ENCODE assay signal across 12 cellular contexts in the genomic region with DNA sequence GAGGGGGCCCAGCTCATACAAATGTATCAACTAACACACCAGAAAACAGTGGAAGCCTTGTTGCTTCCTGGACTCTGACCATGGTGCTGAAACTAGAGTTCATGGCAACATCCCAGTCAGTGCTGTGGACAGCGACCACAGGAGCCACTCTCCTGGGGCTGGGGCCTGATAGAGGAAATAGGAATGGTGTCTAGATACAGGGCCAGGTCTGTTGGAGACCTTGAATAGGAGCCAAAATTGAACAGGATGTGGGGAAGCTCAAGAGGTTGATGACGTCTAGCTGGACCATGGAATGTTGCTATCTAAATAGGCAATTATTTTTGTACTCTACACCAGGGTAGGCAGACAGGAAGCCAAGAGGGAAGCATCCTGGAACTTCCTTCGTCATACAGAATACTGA. TPM values are rescaled to one million over a fixed set of nuclear protein-coding genes. Genes with fewer than 3 reads are reported as not detected.
DNase-seq lines count a peak whose midpoint lies in the region; ATAC-seq, FAIRE-seq and TF ChIP-seq lines count a peak whose summit lies in the region.
"Had no signal": no experiment of that assay in that cellular context is flagged by ENCODE, and none has a peak within 500 bp of the region (broad histone marks: within the 10 kb centered on the region; RNA-seq: fewer than 3 reads in every experiment).

No MANE protein-coding gene starts in this region.

- no peaks in the 10 kb centered on the region for H3K4me1 ChIP-seq in prostate gland (replicated peaks)
- H3K4me1 ChIP-seq: left ventricle myocardium inferior had no signal

- H3K27ac ChIP-seq in prostate gland = no peak overlapping the region
- H3K27ac ChIP-seq: left ventricle myocardium inferior had no signal

- no peak for FAIRE-seq in RCC 7860 (lab: Jason Lieb, UNC)
- FAIRE-seq: endometrium had no signal

- ATAC-seq in GM18517 (IDR thresholded peaks at IDR 0.05; ENCODE audit: unreplicated experiment) = no peak

- peaks cover 3% of the 10 kb centered on the region for H3K27me3 ChIP-seq in prostate gland (replicated peaks; ENCODE audit: insufficient read depth)

- TF ChIP-seq CTCF in fibroblast of pulmonary artery (IDR thresholded peaks at IDR 0.05; ENCODE audit: low read length, missing control alignments) (no peak), prostate gland (IDR thresholded peaks at IDR 0.05) (no peak)

- H3K4me3 ChIP-seq in fibroblast of pulmonary artery (replicated peaks; ENCODE audit: low read depth, low read length) (no peak overlapping the region), prostate gland (no peak overlapping the region)
- H3K4me3 ChIP-seq: left ventricle myocardium inferior had no signal

- intact Hi-C loops in prostate gland (cut with DNase I) = no loop called here

- DNase-seq in CMK (ENCODE audit: low read depth) (peak; percentile 21), HT-29 (ENCODE audit: low spot score) (peak; percentile 75), RPMI7951 (ENCODE audit: low read depth) (peak; percentile 60), fibroblast of pulmonary artery (ENCODE audit: low read depth) (peak; percentile 7), prostate gland (ENCODE audit: low spot score) (no peak), NCI-H510A treated with DMSO at 0.1 percent for 48 hours (lab: John Stamatoyannopoulos, UW) (no peak), RCC 7860 (ENCODE audit: low spot score) (no peak)
- DNase-seq: activated T-cell treated with anti-CD3 and anti-CD28 coated beads, Interleukin-2, amount 50 U/mL, for 24 hours; left ventricle myocardium inferior had no signal

- no peaks in the 10 kb centered on the region for H3K9me3 ChIP-seq in prostate gland
- H3K9me3 ChIP-seq: left ventricle myocardium inferior had no signal

- no peaks in the 10 kb centered on the region for H3K36me3 ChIP-seq in prostate gland
- H3K36me3 ChIP-seq: left ventricle myocardium inferior had no signal

- WGBS in prostate gland = 30% methylated on average over 3 of the region's 3 CpGs

- no peak for TF ChIP-seq POLR2A in prostate gland (IDR thresholded peaks at IDR 0.05)

RNA-seq across cellular contexts. Expression of gene LILRB4, which starts 21.8 kb away (rescaled TPM):
- not detected in 2 replicates for total RNA-seq in HT-29 (2014; rRNA removed; shearing (Covaris generic))
- total RNA-seq in RPMI7951 (2014; rRNA removed; shearing (Covaris generic)) = not detected in 2 replicates
- total RNA-seq in prostate gland = 1 to 10 TPM; 1.6 to 5.7 TPM

RNA-seq across cellular contexts. Expression of gene KIR3DL3, which starts 39.7 kb away (rescaled TPM):
- not detected in 2 replicates for total RNA-seq in HT-29 (2014; rRNA removed; shearing (Covaris generic))
- not detected in 2 replicates for total RNA-seq in RPMI7951 (2014; rRNA removed; shearing (Covaris generic))
- total RNA-seq in prostate gland = not detected
- total RNA-seq: left ventricle myocardium inferior, skeletal muscle tissue had no signal

RNA-seq across cellular contexts. Expression of gene KIR2DL3, which starts 53.8 kb away (rescaled TPM):
- not detected in 2 replicates for total RNA-seq in HT-29 (2014; rRNA removed; shearing (Covaris generic))
- total RNA-seq in RPMI7951 (2014; rRNA removed; shearing (Covaris generic)) = not detected in 2 replicates
- not detected for total RNA-seq in prostate gland
- total RNA-seq: left ventricle myocardium inferior, skeletal muscle tissue had no signal

RNA-seq across cellular contexts. Expression of gene LILRB1, which starts 54.3 kb away (rescaled TPM):
- not detected in 2 replicates for total RNA-seq in HT-29 (2014; rRNA removed; shearing (Covaris generic))
- not detected in 2 replicates for total RNA-seq in RPMI7951 (2014; rRNA removed; shearing (Covaris generic))
- 1 to 10 TPM in 1 of 2 donors, under 1 TPM in 1; 0.68 to 1.2 TPM for total RNA-seq in prostate gland

Comparison
In these comparisons a context has a peak if more than half of its experiments do, and no peak if none do; other contexts are left out.
1. DNase-seq: peak in CMK (single experiment), HT-29 (single experiment), RPMI7951 (single experiment) and fibroblast of pulmonary artery (single experiment); none in prostate gland (single experiment), NCI-H510A treated with DMSO at 0.1 percent for 48 hours (single experiment) and RCC 7860 (single experiment).